23 cellular contexts compared by ENCODE assay signal in the genomic region with DNA sequence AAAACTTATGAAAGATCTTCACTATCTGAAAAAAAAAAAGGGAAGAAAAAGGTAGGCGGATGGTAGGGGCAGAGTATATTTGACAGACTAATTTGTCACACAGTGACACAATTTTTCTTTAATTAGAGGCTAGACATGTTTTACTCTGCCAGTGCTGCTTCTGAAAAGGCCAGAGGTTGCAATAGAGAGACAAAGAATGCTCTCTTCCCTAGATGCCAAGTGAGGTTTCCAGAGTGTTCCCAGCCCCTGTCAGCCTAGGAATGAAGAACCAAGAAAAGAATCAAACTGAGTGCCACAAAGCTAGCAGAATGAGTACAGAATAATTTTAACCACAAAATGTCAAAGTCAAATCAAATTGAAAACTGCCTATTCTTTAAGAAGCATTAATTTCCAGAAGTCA. TPM values are rescaled to one million over a fixed set of nuclear protein-coding genes. Genes with fewer than 3 reads are reported as not detected.
DNase-seq lines count a peak whose midpoint lies in the region; ATAC-seq and TF ChIP-seq lines count a peak whose summit lies in the region.
"Had no signal": no experiment of that assay in that cellular context is flagged by ENCODE, and none has a peak within 500 bp of the region (broad histone marks: within the 10 kb centered on the region; RNA-seq: fewer than 3 reads in every experiment).

No MANE protein-coding gene starts in this region.

- H3K36me3 Mint-ChIP-seq in activated CD4-positive, alpha-beta T cell treated with anti-CD3 and anti-CD28 coated beads for 36 hours (ENCODE audit: low read depth): peaks cover 44% of the 10 kb centered on the region

- POLR2A ChIA-PET in activated CD4-positive, alpha-beta T cell treated with anti-CD3 and anti-CD28 coated beads for 36 hours (lab: Charles Lee): interaction anchor here (0.9 kb wide), 1 partner anchor 12 kb away, joined by 3 read pairs; no protein-coding TSS in a partner anchor
- POLR2A ChIA-PET in HEK293 (lab: Yijun Ruan, JAX): interaction anchor here (1.1 kb wide), 1 partner anchor 12 kb away, joined by 3 read pairs; no protein-coding TSS in a partner anchor

- no CpG with 5 or more reads among the region's 1 CpG for WGBS in neuronal stem cell (ENCODE audit: extremely low coverage in 2 of 2, insufficient read length in 2 of 2, insufficient replicate concordance in 1 of 2), 2 donors

- H3K36me3 ChIP-seq in HEK293 (ENCODE audit: control insufficient read depth in 2 of 2, insufficient read depth in 1 of 2, low read length in 2 of 2) (peaks cover 36 to 83% of the 10 kb centered on the region in 2 experiments), neuronal stem cell (replicated peaks in 1 of 2; ENCODE audit: control insufficient read depth in 2 of 2, insufficient read depth in 2 of 2, low read length in 2 of 2) (peaks cover 11 to 94% of the 10 kb centered on the region in 2 donors)

- no peaks in the 10 kb centered on the region for H3K9me3 ChIP-seq in HEK293 (ENCODE audit: control insufficient read depth, insufficient read depth, low read depth, low read length)
- peaks cover 0 to 9% of the 10 kb centered on the region in 2 donors for H3K9me3 ChIP-seq in neuronal stem cell (replicated peaks in 1 of 2; ENCODE audit: control insufficient read depth in 2 of 2, insufficient read depth in 1 of 2, low read depth in 1 of 2, low read length in 2 of 2)
- H3K9me3 ChIP-seq: thyroid gland had no signal

- no peak overlapping the region for H3K4me2 ChIP-seq in neuronal stem cell (ENCODE audit: insufficient read depth, low read length, poor library complexity, severe bottlenecking)

- no peak overlapping the region for H3K18ac ChIP-seq in neuronal stem cell (ENCODE audit: low read length)

- H3K4me3 Mint-ChIP-seq in activated CD4-positive, alpha-beta T cell treated with anti-CD3 and anti-CD28 coated beads for 36 hours: no peak overlapping the region
- H3K4me3 Mint-ChIP-seq: activated CD4-positive, alpha-beta memory T cell treated with anti-CD3 and anti-CD28 coated beads for 36 hours; IgD-negative memory B cell; nephron progenitor cell; stimulated activated effector memory CD8-positive, alpha-beta T cell treated with anti-CD3 and anti-CD28 coated beads, Interleukin-12 subunit alpha, Interleukin-12 subunit beta, amount 100 ng/mL, for 72 hours had no signal

- peaks cover 1% of the 10 kb centered on the region for H3K79me1 ChIP-seq in neuronal stem cell (ENCODE audit: low read depth, low read length)

- H2BK120ac ChIP-seq in neuronal stem cell (ENCODE audit: low read depth, low read length): no peak overlapping the region

- H3K4ac ChIP-seq in neuronal stem cell (ENCODE audit: low read length): no peak overlapping the region

- no peak overlapping the region for H3K23ac ChIP-seq in neuronal stem cell (ENCODE audit: low read depth, low read length, poor library complexity)

- CTCF ChIA-PET in activated CD4-positive, alpha-beta T cell treated with anti-CD3 and anti-CD28 coated beads for 36 hours (lab: Charles Lee): no interaction called here
- CTCF ChIA-PET in HEK293 (lab: Yijun Ruan, JAX): interaction anchor here (0.8 kb wide), 1 partner anchor 14 kb away, joined by 4 read pairs; no protein-coding TSS in a partner anchor

- no peak overlapping the region for H2AK5ac ChIP-seq in neuronal stem cell (ENCODE audit: low read depth, low read length)

- H3K9me3 Mint-ChIP-seq in activated CD4-positive, alpha-beta T cell treated with anti-CD3 and anti-CD28 coated beads for 36 hours (ENCODE audit: low read depth): no peaks in the 10 kb centered on the region
- H3K9me3 Mint-ChIP-seq: activated CD4-positive, alpha-beta memory T cell treated with anti-CD3 and anti-CD28 coated beads for 36 hours; CD8-positive, alpha-beta memory T cell; IgD-negative memory B cell; nephron progenitor cell; stimulated activated effector memory CD8-positive, alpha-beta T cell treated with anti-CD3 and anti-CD28 coated beads, Interleukin-12 subunit alpha, Interleukin-12 subunit beta, amount 100 ng/mL, for 72 hours had no signal

- H3K27me3 ChIP-seq in neuronal stem cell (ENCODE audit: control insufficient read depth in 3 of 3, insufficient read depth in 3 of 3, low read depth in 1 of 3, low read length in 3 of 3): no peaks in the 10 kb centered on the region
- H3K27me3 ChIP-seq: thyroid gland had no signal

- no peak overlapping the region for H3K4me3 ChIP-seq in HEK293 (ENCODE audit: low read depth, low read length)
- H3K4me3 ChIP-seq in neuronal stem cell (ENCODE audit: low read length in 2 of 2): no peak overlapping the region
- H3K4me3 ChIP-seq: thyroid gland had no signal

- TF ChIP-seq CTCF in HEK293 (tag by site-specific recombination; IDR thresholded peaks at IDR 0.05): no peak

- no peak overlapping the region for H3K9ac ChIP-seq in neuronal stem cell (ENCODE audit: low read depth, low read length, poor library complexity)

- no peak overlapping the region for H4K8ac ChIP-seq in neuronal stem cell (ENCODE audit: low read depth, low read length)

- H2BK5ac ChIP-seq in neuronal stem cell (ENCODE audit: low read length): no peak overlapping the region

- H3K4me1 ChIP-seq in HEK293 (ENCODE audit: control insufficient read depth, insufficient read depth, low read length) (peaks cover 4% of the 10 kb centered on the region; the same call in 1 of the 2 replicates), neuronal stem cell (ENCODE audit: control insufficient read depth in 2 of 2, insufficient read depth in 1 of 2, low read depth in 1 of 2, low read length in 2 of 2) (peaks cover 2 to 4% of the 10 kb centered on the region in 2 donors)
- H3K4me1 ChIP-seq: thyroid gland had no signal

- peaks cover 34% of the 10 kb centered on the region for H3K4me1 Mint-ChIP-seq in activated CD4-positive, alpha-beta T cell treated with anti-CD3 and anti-CD28 coated beads for 36 hours

- no peak overlapping the region for H3K27ac ChIP-seq in HEK293 (ENCODE audit: extremely low read depth, low read depth, low read length)
- peak overlapping the region; percentile 1 for H3K27ac ChIP-seq in neuronal stem cell (replicated peaks; ENCODE audit: low read length)
- H3K27ac ChIP-seq: thyroid gland had no signal

- no peak overlapping the region for H4K91ac ChIP-seq in neuronal stem cell (ENCODE audit: low read depth, low read length, poor library complexity)

- no peak overlapping the region for H2AFZ ChIP-seq in neuronal stem cell (ENCODE audit: low read length)

- ATAC-seq in activated CD4-positive, alpha-beta T cell treated with anti-CD3 and anti-CD28 coated beads for 36 hours: no peak
- ATAC-seq: Panc1; stimulated activated effector memory CD8-positive, alpha-beta T cell treated with anti-CD3 and anti-CD28 coated beads, Interleukin-12 subunit alpha, Interleukin-12 subunit beta, amount 100 ng/mL, for 72 hours had no signal

- H3K14ac ChIP-seq in neuronal stem cell (ENCODE audit: low read length): no peak overlapping the region

- intact Hi-C loops in activated CD4-positive, alpha-beta T cell treated with anti-CD3 and anti-CD28 coated beads for 36 hours (cut with DNase I, micrococcal nuclease): no loop called here

- DNase-seq in activated CD4-positive, alpha-beta T cell treated with anti-CD3 and anti-CD28 coated beads for 36 hours: no peak
- no peak for DNase-seq in activated CD4-positive, alpha-beta T cell treated with anti-CD3 and anti-CD28 coated beads, Interleukin-2, amount 50 U/mL, for 4 hours
- peak; percentile 26 for DNase-seq in foreskin melanocyte
- DNase-seq in neuronal stem cell (ENCODE audit: low spot score): no peak
- DNase-seq in kidney glomerular epithelial cell (lab: John Stamatoyannopoulos, UW): no peak
- DNase-seq in NCI-H2081 (lab: John Stamatoyannopoulos, UW): no peak
- DNase-seq in stimulated activated CD4-positive, alpha-beta T cell treated with anti-CD3 and anti-CD28 coated beads, Interleukin-4, amount 100 ng/mL, for 24 hours: no peak
- DNase-seq: 8988T; activated CD4-positive, alpha-beta memory T cell treated with anti-CD3 and anti-CD28 coated beads for 36 hours; activated naive CD4-positive, alpha-beta T cell treated with Interleukin-2 at 50 U/mL for 16 hours; activated T-cell treated with anti-CD3 and anti-CD28 coated beads, Interleukin-2, amount 50 U/mL, for 1 hour; CD8-positive, alpha-beta memory T cell; GF-D8; glutamatergic neuron; NCI-H1417; NCI-H524 treated with DMSO at 0.1 percent for 48 hours; nephron progenitor cell; stimulated activated CD4-positive, alpha-beta T cell treated with anti-CD3 and anti-CD28 coated beads, Interleukin-1b, Interleukin-23, amount 100 ng/mL, for 48 hours; thyroid gland had no signal

- H3K27ac Mint-ChIP-seq in activated CD4-positive, alpha-beta T cell treated with anti-CD3 and anti-CD28 coated beads for 36 hours: peak overlapping the region; percentile 30
- H3K27ac Mint-ChIP-seq: activated CD4-positive, alpha-beta memory T cell treated with anti-CD3 and anti-CD28 coated beads for 36 hours; IgD-negative memory B cell; stimulated activated effector memory CD8-positive, alpha-beta T cell treated with anti-CD3 and anti-CD28 coated beads, Interleukin-12 subunit alpha, Interleukin-12 subunit beta, amount 100 ng/mL, for 72 hours had no signal

- H2BK15ac ChIP-seq in neuronal stem cell (ENCODE audit: low read length): no peak overlapping the region

- H2BK12ac ChIP-seq in neuronal stem cell (ENCODE audit: low read length): no peak overlapping the region

- no peaks in the 10 kb centered on the region for H3K27me3 Mint-ChIP-seq in activated CD4-positive, alpha-beta T cell treated with anti-CD3 and anti-CD28 coated beads for 36 hours
- H3K27me3 Mint-ChIP-seq: activated CD4-positive, alpha-beta memory T cell treated with anti-CD3 and anti-CD28 coated beads for 36 hours; IgD-negative memory B cell had no signal

TF ChIP-seq in HEK293, 187 proteins besides CTCF, POLR2A, EP300 and RAD21:
- TF ChIP-seq, protein P1, sequence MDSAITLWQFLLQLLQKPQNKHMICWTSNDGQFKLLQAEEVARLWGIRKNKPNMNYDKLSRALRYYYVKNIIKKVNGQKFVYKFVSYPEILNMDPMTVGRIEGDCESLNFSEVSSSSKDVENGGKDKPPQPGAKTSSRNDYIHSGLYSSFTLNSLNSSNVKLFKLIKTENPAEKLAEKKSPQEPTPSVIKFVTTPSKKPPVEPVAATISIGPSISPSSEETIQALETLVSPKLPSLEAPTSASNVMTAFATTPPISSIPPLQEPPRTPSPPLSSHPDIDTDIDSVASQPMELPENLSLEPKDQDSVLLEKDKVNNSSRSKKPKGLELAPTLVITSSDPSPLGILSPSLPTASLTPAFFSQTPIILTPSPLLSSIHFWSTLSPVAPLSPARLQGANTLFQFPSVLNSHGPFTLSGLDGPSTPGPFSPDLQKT (IDR thresholded peaks at IDR 0.05; ENCODE audit: borderline replicate concordance, low read depth, low read length): no peak
- TF ChIP-seq ZNF510 (tag by site-specific recombination; IDR thresholded peaks at IDR 0.05; ENCODE audit: insufficient replicate concordance): no peak
- peak; percentile 19; the same call in 1 of the 2 replicates for TF ChIP-seq SP7 (tag by site-specific recombination; IDR thresholded peaks at IDR 0.05)
- TF ChIP-seq ZNF792 (tag by site-specific recombination; IDR thresholded peaks at IDR 0.05): no peak

RNA-seq across cellular contexts. Expression of gene PNISR, which starts 13.0 kb away (rescaled TPM):
- total RNA-seq in activated CD4-positive, alpha-beta T cell treated with anti-CD3 and anti-CD28 coated beads for 36 hours: 100 to 1,000 TPM; 127 to 148 TPM
- polyA plus RNA-seq in neuronal stem cell (2013, experiment 1 of 2): 343 TPM
- polyA plus RNA-seq in neuronal stem cell (2013, experiment 2 of 2): 349 TPM

RNA-seq across cellular contexts. Expression of gene COQ3, which starts 18.1 kb away (rescaled TPM):
- total RNA-seq in activated CD4-positive, alpha-beta T cell treated with anti-CD3 and anti-CD28 coated beads for 36 hours: 10 to 100 TPM; 13.5 to 23.4 TPM
- polyA plus RNA-seq in neuronal stem cell (2013, experiment 1 of 2): 11.6 TPM
- 11.0 TPM for polyA plus RNA-seq in neuronal stem cell (2013, experiment 2 of 2)
